Comparison of ENCODE assay signal across 1 cellular context in the genomic region with DNA sequence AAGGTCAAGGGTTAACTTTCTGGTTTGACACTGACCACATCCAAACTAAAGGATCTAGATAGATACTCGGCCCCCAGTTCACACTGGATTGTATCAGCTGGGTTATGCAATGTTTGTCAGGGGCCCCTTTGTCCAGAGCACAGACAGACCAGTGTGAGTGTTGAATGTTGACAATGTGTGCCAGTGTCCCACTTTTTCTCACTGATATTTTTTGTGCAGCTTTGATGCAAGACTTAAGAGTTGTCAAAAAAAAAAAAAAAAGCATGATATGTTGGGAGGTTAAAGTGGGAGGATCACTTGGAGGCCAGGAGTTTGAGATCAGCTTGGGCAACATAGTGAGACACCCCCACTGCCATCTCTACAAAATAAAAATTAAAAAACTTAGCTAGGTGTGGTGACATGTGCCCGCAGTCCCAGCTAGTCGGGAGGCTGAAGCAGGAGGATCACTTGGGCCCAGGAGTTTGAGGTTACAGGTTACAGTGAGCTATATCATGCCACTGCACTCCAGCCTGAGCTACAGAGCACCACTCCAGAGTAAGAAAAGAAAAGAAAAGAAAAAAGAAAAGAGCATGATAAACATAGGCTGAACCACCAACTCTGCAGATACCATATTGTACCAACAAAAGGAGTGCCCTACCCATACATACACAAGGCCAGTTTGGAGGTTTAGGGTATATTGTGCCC.
TF ChIP-seq lines count a peak whose summit lies in the region.

No MANE protein-coding gene starts in this region.

TF ChIP-seq in HepG2, 621 proteins besides CTCF, POLR2A, EP300 and RAD21 (continued from another document and continues in another):
- TF ChIP-seq, protein P1, sequence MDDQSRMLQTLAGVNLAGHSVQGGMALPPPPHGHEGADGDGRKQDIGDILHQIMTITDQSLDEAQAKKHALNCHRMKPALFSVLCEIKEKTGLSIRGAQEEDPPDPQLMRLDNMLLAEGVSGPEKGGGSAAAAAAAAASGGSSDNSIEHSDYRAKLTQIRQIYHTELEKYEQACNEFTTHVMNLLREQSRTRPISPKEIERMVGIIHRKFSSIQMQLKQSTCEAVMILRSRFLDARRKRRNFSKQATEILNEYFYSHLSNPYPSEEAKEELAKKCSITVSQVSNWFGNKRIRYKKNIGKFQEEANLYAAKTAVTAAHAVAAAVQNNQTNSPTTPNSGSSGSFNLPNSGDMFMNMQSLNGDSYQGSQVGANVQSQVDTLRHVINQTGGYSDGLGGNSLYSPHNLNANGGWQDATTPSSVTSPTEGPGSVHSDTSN (CRISPR knock-in tag; IDR thresholded peaks at IDR 0.05; ENCODE audit: borderline replicate concordance), result no peak
- TF ChIP-seq ZNF766 (CRISPR knock-in tag; IDR thresholded peaks at IDR 0.05; ENCODE audit: borderline replicate concordance) (no peak), SYNCRIP (IDR thresholded peaks at IDR 0.05; ENCODE audit: insufficient read depth, low read depth, low read length) (no peak), TEAD3 (CRISPR knock-in tag; optimal IDR thresholded peaks at IDR 0.05; ENCODE audit: borderline replicate concordance) (peak; percentile 72), ZNF83 (CRISPR knock-in tag; IDR thresholded peaks at IDR 0.05; ENCODE audit: borderline replicate concordance) (no peak), RBM39 (IDR thresholded peaks at IDR 0.05; ENCODE audit: low read depth, low read length, poor library complexity, severe bottlenecking) (no peak), REXO4 (CRISPR knock-in tag; IDR thresholded peaks at IDR 0.05; ENCODE audit: borderline replicate concordance) (no peak), ZNF318 (CRISPR knock-in tag; IDR thresholded peaks at IDR 0.05) (no peak), MYNN (CRISPR knock-in tag; IDR thresholded peaks at IDR 0.05; ENCODE audit: low read depth) (no peak), ZSCAN31 (CRISPR knock-in tag; IDR thresholded peaks at IDR 0.05; ENCODE audit: low read depth) (no peak; the same call in 1 of the 2 replicates), ZNF552 (CRISPR knock-in tag; IDR thresholded peaks at IDR 0.05; ENCODE audit: borderline replicate concordance) (no peak), KLF6 (CRISPR knock-in tag; IDR thresholded peaks at IDR 0.05) (peak; percentile 43; the same call in 1 of the 2 replicates), SIN3B (IDR thresholded peaks at IDR 0.05; ENCODE audit: low read length) (no peak), TERF1 (CRISPR knock-in tag; IDR thresholded peaks at IDR 0.05) (no peak), SMARCE1 (IDR thresholded peaks at IDR 0.05; ENCODE audit: borderline replicate concordance) (no peak), CCAR2 (optimal IDR thresholded peaks at IDR 0.05; ENCODE audit: low read depth, low read length) (peak; percentile 63), ZNF891 (CRISPR knock-in tag; IDR thresholded peaks at IDR 0.05) (no peak), GFI1 (CRISPR knock-in tag; IDR thresholded peaks at IDR 0.05; ENCODE audit: borderline replicate concordance) (peak; percentile 94), ZNF503 (CRISPR knock-in tag; IDR thresholded peaks at IDR 0.05) (peak; percentile 94), TIGD3 (CRISPR knock-in tag; IDR thresholded peaks at IDR 0.05; ENCODE audit: borderline replicate concordance) (no peak), ATM (IDR thresholded peaks at IDR 0.05; ENCODE audit: borderline replicate concordance) (no peak), SMC3 (IDR thresholded peaks at IDR 0.05; ENCODE audit: low read length) (peak; percentile 31; the same call in 1 of the 2 replicates), TFAP4 (IDR thresholded peaks at IDR 0.05; ENCODE audit: borderline replicate concordance, low read depth) (peak; percentile 72; the same call in 1 of the 2 replicates), ZNF577 (CRISPR knock-in tag; IDR thresholded peaks at IDR 0.05; ENCODE audit: borderline replicate concordance, low read depth) (no peak), ATF7-NPFF (CRISPR knock-in tag; IDR thresholded peaks at IDR 0.05; ENCODE audit: low read depth) (peak; percentile 45; the same call in 1 of the 2 replicates), CSRNP2 (CRISPR knock-in tag; conservative IDR thresholded peaks at IDR 0.05; ENCODE audit: low read depth) (no peak), FOXP1 (IDR thresholded peaks at IDR 0.05) (no peak), FOXP1 (CRISPR knock-in tag; IDR thresholded peaks at IDR 0.05) (peak; percentile 89), ZBTB46 (CRISPR knock-in tag; IDR thresholded peaks at IDR 0.05; ENCODE audit: borderline replicate concordance) (no peak)
- TF ChIP-seq, protein P2, sequence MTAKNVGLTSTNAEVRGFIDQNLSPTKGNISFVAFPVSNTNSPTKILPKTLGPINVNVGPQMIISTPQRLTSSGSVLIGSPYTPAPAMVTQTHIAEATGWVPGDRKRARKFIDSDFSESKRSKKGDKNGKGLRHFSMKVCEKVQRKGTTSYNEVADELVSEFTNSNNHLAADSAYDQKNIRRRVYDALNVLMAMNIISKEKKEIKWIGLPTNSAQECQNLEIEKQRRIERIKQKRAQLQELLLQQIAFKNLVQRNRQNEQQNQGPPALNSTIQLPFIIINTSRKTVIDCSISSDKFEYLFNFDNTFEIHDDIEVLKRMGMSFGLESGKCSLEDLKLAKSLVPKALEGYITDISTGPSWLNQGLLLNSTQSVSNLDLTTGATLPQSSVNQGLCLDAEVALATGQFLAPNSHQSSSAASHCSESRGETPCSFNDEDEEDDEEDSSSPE (CRISPR knock-in tag; IDR thresholded peaks at IDR 0.05), result no peak
- TF ChIP-seq, protein P3, sequence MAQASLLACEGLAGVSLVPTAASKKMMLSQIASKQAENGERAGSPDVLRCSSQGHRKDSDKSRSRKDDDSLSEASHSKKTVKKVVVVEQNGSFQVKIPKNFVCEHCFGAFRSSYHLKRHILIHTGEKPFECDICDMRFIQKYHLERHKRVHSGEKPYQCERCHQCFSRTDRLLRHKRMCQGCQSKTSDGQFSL (CRISPR knock-in tag; IDR thresholded peaks at IDR 0.05), result no peak
- TF ChIP-seq, protein P4, sequence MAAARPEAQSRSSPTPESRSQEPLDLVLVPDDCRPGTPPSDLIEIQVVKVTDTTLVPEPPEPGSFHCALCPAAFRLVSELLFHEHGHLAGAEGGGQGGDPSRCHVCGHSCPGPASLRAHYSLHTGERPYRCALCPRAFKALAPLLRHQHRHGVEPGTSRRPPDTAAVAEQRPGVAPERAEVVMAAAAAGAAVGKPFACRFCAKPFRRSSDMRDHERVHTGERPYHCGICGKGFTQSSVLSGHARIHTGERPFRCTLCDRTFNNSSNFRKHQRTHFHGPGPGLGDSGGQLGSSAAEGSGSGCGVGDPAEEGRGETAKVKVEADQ (CRISPR knock-in tag; IDR thresholded peaks at IDR 0.05; ENCODE audit: borderline replicate concordance), result no peak
